ENCODE assay signal across 24 cellular contexts in genomic region chr15:40008061-40008460, GRCh38.
"Had no signal": no experiment of that assay in that cellular context is flagged by ENCODE, and none has a peak within 500 bp of the region (broad histone marks: within the 10 kb centered on the region; RNA-seq: fewer than 3 reads in every experiment).

No MANE protein-coding gene starts in this region.

- ATAC-seq: activated CD8-positive, alpha-beta memory T cell treated with anti-CD3 and anti-CD28 coated beads, Interleukin-2, amount 10 ng/mL, durations not matched to agents 7 days and 5 days; activated CD8-positive, alpha-beta T cell treated with anti-CD3 and anti-CD28 coated beads for 36 hours; body of pancreas; esophagus mucosa; gastroesophageal sphincter; left cardiac atrium; SK-N-SH treated with all-trans-retinoic acid at 6 μM for 48 hours had no signal

- H3K27me3 Mint-ChIP-seq: activated CD4-positive, alpha-beta T cell treated with anti-CD3 and anti-CD28 coated beads, Interleukin-2, amount 10 ng/mL, durations not matched to agents 7 days and 5 days; activated CD8-positive, alpha-beta memory T cell treated with anti-CD3 and anti-CD28 coated beads, Interleukin-2, amount 10 ng/mL, durations not matched to agents 7 days and 5 days; activated CD8-positive, alpha-beta T cell treated with anti-CD3 and anti-CD28 coated beads for 36 hours; activated naive CD8-positive, alpha-beta T cell; memory B cell had no signal

- H3K27ac ChIP-seq: body of pancreas, gastroesophageal sphincter, prostate gland, upper lobe of left lung, VCaP had no signal

- H3K4me3 Mint-ChIP-seq: activated CD4-positive, alpha-beta T cell treated with anti-CD3 and anti-CD28 coated beads, Interleukin-2, amount 10 ng/mL, durations not matched to agents 7 days and 5 days; activated CD8-positive, alpha-beta memory T cell treated with anti-CD3 and anti-CD28 coated beads, Interleukin-2, amount 10 ng/mL, durations not matched to agents 7 days and 5 days; activated CD8-positive, alpha-beta T cell treated with anti-CD3 and anti-CD28 coated beads for 36 hours; activated naive CD8-positive, alpha-beta T cell; memory B cell; nephron progenitor cell; T-helper 2 cell treated with Interferon-gamma antibody and Interleukin-4, amounts not matched to agents 5 μg/mL and 100 μg/mL, for 36 hours had no signal

- H3K27me3 ChIP-seq: body of pancreas, gastroesophageal sphincter, upper lobe of left lung had no signal

- DNase-seq: activated CD4-positive, alpha-beta T cell treated with anti-CD3 and anti-CD28 coated beads, Interleukin-2, amount 10 ng/mL, durations not matched to agents 7 days and 5 days; activated CD4-positive, CD25-positive, alpha-beta regulatory T cell treated with anti-CD3 and anti-CD28 coated beads, Interleukin-2, amount 50 U/mL, for 72 hours; activated CD8-positive, alpha-beta memory T cell treated with anti-CD3 and anti-CD28 coated beads, Interleukin-2, amount 10 ng/mL, durations not matched to agents 7 days and 5 days; activated CD8-positive, alpha-beta T cell treated with anti-CD3 and anti-CD28 coated beads for 36 hours; amniotic stem cell; body of pancreas; caudate nucleus; dermis blood vessel endothelial cell; effector memory CD4-positive, alpha-beta T cell; head of caudate nucleus; islet precursor cell; left cardiac atrium; nephron progenitor cell; stimulated activated CD4-positive, alpha-beta T cell treated with anti-CD3 and anti-CD28 coated beads, Interleukin-4, amount 100 ng/mL, for 24 hours; stimulated activated naive CD4-positive, alpha-beta T cell treated with Interleukin-2 at 50 U/mL for 16 hours; upper lobe of left lung had no signal

- H3K9me3 ChIP-seq: body of pancreas, gastroesophageal sphincter, prostate gland, upper lobe of left lung had no signal

- H3K9me3 Mint-ChIP-seq: activated CD4-positive, alpha-beta T cell treated with anti-CD3 and anti-CD28 coated beads, Interleukin-2, amount 10 ng/mL, durations not matched to agents 7 days and 5 days; activated CD8-positive, alpha-beta T cell treated with anti-CD3 and anti-CD28 coated beads for 36 hours; memory B cell; T-helper 2 cell treated with Interferon-gamma antibody and Interleukin-4, amounts not matched to agents 5 μg/mL and 100 μg/mL, for 36 hours had no signal

- H3K27ac Mint-ChIP-seq: activated CD4-positive, alpha-beta T cell treated with anti-CD3 and anti-CD28 coated beads, Interleukin-2, amount 10 ng/mL, durations not matched to agents 7 days and 5 days; activated CD8-positive, alpha-beta memory T cell treated with anti-CD3 and anti-CD28 coated beads, Interleukin-2, amount 10 ng/mL, durations not matched to agents 7 days and 5 days; activated CD8-positive, alpha-beta T cell treated with anti-CD3 and anti-CD28 coated beads for 36 hours; activated naive CD8-positive, alpha-beta T cell; memory B cell; nephron progenitor cell; T-helper 2 cell treated with Interferon-gamma antibody and Interleukin-4, amounts not matched to agents 5 μg/mL and 100 μg/mL, for 36 hours had no signal

- H3K4me1 ChIP-seq: body of pancreas, gastroesophageal sphincter, prostate gland, upper lobe of left lung had no signal

- H3K4me3 ChIP-seq: body of pancreas, gastroesophageal sphincter, prostate gland, upper lobe of left lung had no signal

- H3K4me1 Mint-ChIP-seq: activated CD4-positive, alpha-beta T cell treated with anti-CD3 and anti-CD28 coated beads, Interleukin-2, amount 10 ng/mL, durations not matched to agents 7 days and 5 days; activated CD8-positive, alpha-beta memory T cell treated with anti-CD3 and anti-CD28 coated beads, Interleukin-2, amount 10 ng/mL, durations not matched to agents 7 days and 5 days; memory B cell; nephron progenitor cell had no signal
